In genomic region chr7:27239780-27240731, GRCh38 we compare ENCODE assay signal across 14 cellular contexts. TPM values are rescaled to one million over a fixed set of nuclear protein-coding genes. Genes with fewer than 3 reads are reported as not detected.
DNase-seq lines count a peak whose midpoint lies in the region; ATAC-seq and TF ChIP-seq lines count a peak whose summit lies in the region.
"Had no signal": no experiment of that assay in that cellular context is flagged by ENCODE, and none has a peak within 500 bp of the region (broad histone marks: within the 10 kb centered on the region; RNA-seq: fewer than 3 reads in every experiment).

No MANE protein-coding gene starts in this region.

- H3K4me1 Mint-ChIP-seq in T-helper 17 cell = peaks cover 28% of the 10 kb centered on the region
- peaks cover 41% of the 10 kb centered on the region for H3K4me1 Mint-ChIP-seq in mesothelial cell of epicardium
- no peaks in the 10 kb centered on the region for H3K4me1 Mint-ChIP-seq in Caco-2 (ENCODE audit: low read depth, unreplicated experiment)

- peak overlapping the region; percentile 33 for H3K4me3 ChIP-seq in cardiac muscle cell
- peak overlapping the region; percentile 29 for H3K4me3 ChIP-seq in suprapubic skin
- H3K4me3 ChIP-seq in Caco-2 (ENCODE audit: low read depth, low read length) = no peak overlapping the region

- H3K36me3 Mint-ChIP-seq in T-helper 17 cell (ENCODE audit: low read depth) (peaks cover 3% of the 10 kb centered on the region), mesothelial cell of epicardium (no peaks in the 10 kb centered on the region), Caco-2 (ENCODE audit: insufficient read depth, unreplicated experiment) (no peaks in the 10 kb centered on the region)

- no TSS peak for BruUV-seq in Caco-2 (replicated peaks; lab: Mats Ljungman, UMichigan)

- H3K9me3 Mint-ChIP-seq in mesothelial cell of epicardium = no peaks in the 10 kb centered on the region
- H3K9me3 Mint-ChIP-seq in Caco-2 (ENCODE audit: unreplicated experiment) = no peaks in the 10 kb centered on the region
- H3K9me3 Mint-ChIP-seq: activated naive CD4-positive, alpha-beta T cell treated with anti-CD3 and anti-CD28 coated beads for 36 hours had no signal

- TF ChIP-seq CTCF in cardiac muscle cell (IDR thresholded peaks at IDR 0.05; ENCODE audit: low read depth, low read length) (no peak), mesothelial cell of epicardium (IDR thresholded peaks at IDR 0.05; ENCODE audit: unreplicated experiment) (no peak), suprapubic skin (IDR thresholded peaks at IDR 0.05) (no peak), Caco-2 (IDR thresholded peaks at IDR 0.05; ENCODE audit: insufficient read depth in 1 of 2, low read depth in 1 of 2, low read length in 1 of 2, severe bottlenecking in 1 of 2, unreplicated experiment in 1 of 2) (no peak)

- 10% methylated on average over 27 of the region's 33 CpGs for WGBS in suprapubic skin

- H3K36me3 ChIP-seq in cardiac muscle cell (no peaks in the 10 kb centered on the region), suprapubic skin (no peaks in the 10 kb centered on the region), Caco-2 (ENCODE audit: control insufficient read depth, insufficient read depth, low read length) (no peaks in the 10 kb centered on the region)
- H3K36me3 ChIP-seq: Peyer's patch had no signal

- H3K9me3 ChIP-seq in cardiac muscle cell (ENCODE audit: low read depth) = no peaks in the 10 kb centered on the region
- no peaks in the 10 kb centered on the region for H3K9me3 ChIP-seq in T-helper 17 cell (ENCODE audit: control insufficient read depth, low read length, poor library complexity, severe bottlenecking)
- no peaks in the 10 kb centered on the region for H3K9me3 ChIP-seq in suprapubic skin
- H3K9me3 ChIP-seq in Caco-2 = no peaks in the 10 kb centered on the region
- H3K9me3 ChIP-seq: Peyer's patch had no signal

- H3K27me3 Mint-ChIP-seq in T-helper 17 cell = peaks cover 86% of the 10 kb centered on the region
- H3K27me3 Mint-ChIP-seq in mesothelial cell of epicardium (ENCODE audit: low read depth) = peaks cover 96% of the 10 kb centered on the region
- H3K27me3 Mint-ChIP-seq in Caco-2 (ENCODE audit: insufficient read depth, unreplicated experiment) = no peaks in the 10 kb centered on the region

- H3K4me3 Mint-ChIP-seq in T-helper 17 cell (peak overlapping the region; percentile 61), mesothelial cell of epicardium (peak overlapping the region; percentile 66), Caco-2 (ENCODE audit: unreplicated experiment) (no peak overlapping the region)
- H3K4me3 Mint-ChIP-seq: activated naive CD4-positive, alpha-beta T cell treated with anti-CD3 and anti-CD28 coated beads for 36 hours had no signal

- H3K27me3 ChIP-seq in cardiac muscle cell (peaks cover 100% of the 10 kb centered on the region), suprapubic skin (peaks cover 99% of the 10 kb centered on the region), Caco-2 (replicated peaks; ENCODE audit: control insufficient read depth, insufficient read depth, low read length) (no peaks in the 10 kb centered on the region)

- H3K27ac ChIP-seq in cardiac muscle cell = no peak overlapping the region
- no peak overlapping the region for H3K27ac ChIP-seq in suprapubic skin
- H3K27ac ChIP-seq: Peyer's patch had no signal

- DNase-seq in cardiac muscle cell (ENCODE audit: low read depth in 1 of 2, low spot score in 1 of 2) (no peak), left cardiac atrium (no peak), T-helper 17 cell (no peak), mesothelial cell of epicardium (ENCODE audit: low spot score in 2 of 2, unreplicated experiment in 2 of 2) (no peak), suprapubic skin (ENCODE audit: low spot score in 2 of 2) (no peak), amniotic stem cell (lab: John Stamatoyannopoulos, UW) (no peak), Caco-2 (no peak)
- DNase-seq in activated effector memory CD4-positive, alpha-beta T cell treated with anti-CD3 and anti-CD28 coated beads, Interleukin-2, amount 50 U/mL, for 16 hours = no peak
- DNase-seq: activated naive CD4-positive, alpha-beta T cell treated with anti-CD3 and anti-CD28 coated beads for 36 hours; HCEC 1CT; NCI-H345; Peyer's patch; stimulated activated CD4-positive, alpha-beta T cell treated with anti-CD3 and anti-CD28 coated beads, Interleukin-1b, Interleukin-23, amount 100 ng/mL, for 48 hours; T-helper 2 cell had no signal

- H3K27ac Mint-ChIP-seq in T-helper 17 cell (no peak overlapping the region), mesothelial cell of epicardium (peak overlapping the region; percentile 70), Caco-2 (ENCODE audit: unreplicated experiment) (no peak overlapping the region)
- H3K27ac Mint-ChIP-seq: activated naive CD4-positive, alpha-beta T cell treated with anti-CD3 and anti-CD28 coated beads for 36 hours had no signal

- no peak for TF ChIP-seq EP300 in suprapubic skin (IDR thresholded peaks at IDR 0.05)

- ATAC-seq in left cardiac atrium = no peak
- no peak for ATAC-seq in T-helper 17 cell

- TF ChIP-seq POLR2A in suprapubic skin (IDR thresholded peaks at IDR 0.05) = no peak

- intact Hi-C loops in left cardiac atrium (cut with DNase I) = no loop called here
- intact Hi-C loops in Caco-2 (cut with micrococcal nuclease; ENCODE audit: unreplicated experiment) = loop anchor here (10.0 kb wide), 1 partner anchor 105 kb away; no protein-coding TSS in a partner anchor

- CTCF ChIA-PET in Caco-2 (lab: Charles Lee) = no interaction called here

- POLR2A ChIA-PET in Caco-2 (lab: Charles Lee) = no interaction called here

- peaks cover 15% of the 10 kb centered on the region for H3K4me1 ChIP-seq in cardiac muscle cell (ENCODE audit: low read depth)
- H3K4me1 ChIP-seq in suprapubic skin = peaks cover 44% of the 10 kb centered on the region
- no peaks in the 10 kb centered on the region; the same call in 1 of the 2 replicates for H3K4me1 ChIP-seq in Caco-2

RNA-seq across cellular contexts. Expression of gene EVX1, which starts 2.5 kb away (rescaled TPM):
- total RNA-seq in cardiac muscle cell (not detected in 2 replicates), left cardiac atrium (not detected), T-helper 17 cell (under 1 TPM in 1 of 2 donors, not detected in 1; 0.21 TPM), mesothelial cell of epicardium (1.4 to 2.1 TPM (median 1.8 TPM) in 3 replicates), suprapubic skin (not detected), Caco-2 (2022) (not detected in 2 replicates)
- not detected in 2 replicates for polyA plus RNA-seq in cardiac muscle cell
- total RNA-seq: activated naive CD4-positive, alpha-beta T cell treated with anti-CD3 and anti-CD28 coated beads for 36 hours; Peyer's patch had no signal

RNA-seq across cellular contexts. Expression of gene HOXA13, which starts 40.2 kb away (rescaled TPM):
- total RNA-seq in cardiac muscle cell (not detected in 2 replicates), left cardiac atrium (not detected), T-helper 17 cell (not detected), mesothelial cell of epicardium (6.9 to 7.7 TPM (median 7.5 TPM) in 3 replicates), suprapubic skin (under 1 TPM in 1 of 4 donors, not detected in 3; 0.17 TPM), Caco-2 (2022) (0.68 and 1.3 TPM in 2 replicates)
- polyA plus RNA-seq in cardiac muscle cell = not detected in 2 replicates
- total RNA-seq: activated naive CD4-positive, alpha-beta T cell treated with anti-CD3 and anti-CD28 coated beads for 36 hours; Peyer's patch had no signal

RNA-seq across cellular contexts. Expression of gene HOXA11, which starts 55.0 kb away (rescaled TPM):
- not detected in 2 replicates for total RNA-seq in cardiac muscle cell
- not detected in 2 replicates for polyA plus RNA-seq in cardiac muscle cell
- total RNA-seq in left cardiac atrium = not detected
- not detected for total RNA-seq in T-helper 17 cell
- 3.3 to 4.2 TPM (median 3.9 TPM) in 3 replicates for total RNA-seq in mesothelial cell of epicardium
- 1 to 10 TPM in 1 of 4 donors, under 1 TPM in 2, not detected in 1; 0.34 to 1.2 (median 0.95) TPM for total RNA-seq in suprapubic skin
- 0.53 and 0.73 TPM in 2 replicates for total RNA-seq in Caco-2 (2022)
- total RNA-seq: activated naive CD4-positive, alpha-beta T cell treated with anti-CD3 and anti-CD28 coated beads for 36 hours; Peyer's patch had no signal
